ENCODE assay signal across 37 cellular contexts in the genomic region with DNA sequence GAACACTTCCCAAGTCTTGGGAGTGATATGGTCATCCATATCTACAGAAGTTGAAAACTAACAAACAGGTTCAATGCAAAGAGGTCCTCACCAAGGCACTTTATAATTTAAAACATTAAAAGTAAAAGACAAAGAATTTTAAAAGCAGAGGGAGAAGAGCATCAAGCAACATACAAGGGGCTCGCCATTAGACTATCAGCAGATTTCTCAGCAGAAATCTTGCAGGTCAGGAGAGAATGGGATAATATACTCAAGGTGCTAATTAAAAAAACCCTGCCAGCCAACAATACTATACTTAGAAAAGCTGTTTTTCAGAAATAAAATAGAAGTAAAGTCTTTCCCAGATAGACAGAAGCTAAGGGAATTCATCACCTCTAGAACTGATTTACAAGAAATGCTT.
DNase-seq lines count a peak whose midpoint lies in the region; ATAC-seq, FAIRE-seq and TF ChIP-seq lines count a peak whose summit lies in the region.
"Had no signal": no experiment of that assay in that cellular context is flagged by ENCODE, and none has a peak within 500 bp of the region (broad histone marks: within the 10 kb centered on the region; RNA-seq: fewer than 3 reads in every experiment).

No MANE protein-coding gene starts in this region.

- peaks cover 11% of the 10 kb centered on the region for H3K36me3 Mint-ChIP-seq in chondrocyte (ENCODE audit: low read depth)
- H3K36me3 Mint-ChIP-seq: CD14-positive monocyte had no signal

- no peaks in the 10 kb centered on the region for H4K20me1 ChIP-seq in HCT116 (ENCODE audit: insufficient read depth)
- H4K20me1 ChIP-seq in GM12878 (ENCODE audit: control insufficient read depth, insufficient read depth): no peaks in the 10 kb centered on the region
- no peaks in the 10 kb centered on the region for H4K20me1 ChIP-seq in K562 (replicated peaks; ENCODE audit: control insufficient read depth, insufficient read depth, low read length)
- H4K20me1 ChIP-seq: BLaER1; BLaER1 treated with 17β-estradiol and CSF1 and Interleukin-3, amounts not matched to agents 10 nM and 100 nM had no signal

- H3K4me2 ChIP-seq in HCT116 (ENCODE audit: low read length) (no peak overlapping the region), GM12878 (ENCODE audit: control insufficient read depth, insufficient read depth) (no peak overlapping the region), K562 (ENCODE audit: insufficient read depth, low read length) (no peak overlapping the region)
- H3K4me2 ChIP-seq: A549; BLaER1; BLaER1 treated with 17β-estradiol and CSF1 and Interleukin-3, amounts not matched to agents 10 nM and 100 nM had no signal

- H3K27me3 Mint-ChIP-seq in chondrocyte (ENCODE audit: low read depth): no peaks in the 10 kb centered on the region
- H3K27me3 Mint-ChIP-seq: B cell; CD4-positive, alpha-beta memory T cell; CD4-positive, alpha-beta T cell; CD4-positive, CD25-positive, alpha-beta regulatory T cell; CD8-positive, alpha-beta memory T cell had no signal

- TF ChIP-seq RAD21 in HCT116 (IDR thresholded peaks at IDR 0.05; ENCODE audit: low read depth): no peak
- no peak for TF ChIP-seq RAD21 in GM12878 (IDR thresholded peaks at IDR 0.05; ENCODE audit: insufficient read depth, low read depth, low read length)
- no peak for TF ChIP-seq RAD21 in K562 (CRISPR knock-in tag; conservative IDR thresholded peaks at IDR 0.05 in 1 of 2, IDR thresholded peaks at IDR 0.05 in 1 of 2)

- no peaks in the 10 kb centered on the region; a peak in 1 of 4 replicates for H3K36me3 ChIP-seq in HCT116 (ENCODE audit: control insufficient read depth in 1 of 2, insufficient read depth in 2 of 2, low read length in 2 of 2)
- peaks cover 3 to 6% of the 10 kb centered on the region in 2 experiments; a peak in 1 of 3 replicates for H3K36me3 ChIP-seq in HEK293 (ENCODE audit: control insufficient read depth in 2 of 2, insufficient read depth in 1 of 2, low read length in 2 of 2)
- H3K36me3 ChIP-seq in GM12878 (ENCODE audit: control insufficient read depth in 2 of 2, insufficient read depth in 2 of 2, low read length in 1 of 2): no peaks in the 10 kb centered on the region
- peaks cover 2% of the 10 kb centered on the region; the same call in 1 of the 3 replicates for H3K36me3 ChIP-seq in K562 (ENCODE audit: control insufficient read depth, insufficient read depth, low read length)
- H3K36me3 ChIP-seq: BLaER1; BLaER1 treated with 17β-estradiol and CSF1 and Interleukin-3, amounts not matched to agents 10 nM and 100 nM had no signal

- H3K9me3 Mint-ChIP-seq in chondrocyte (ENCODE audit: low read depth): peaks cover 13% of the 10 kb centered on the region
- H3K9me3 Mint-ChIP-seq: CD4-positive, alpha-beta T cell had no signal

- H2AFZ ChIP-seq in HCT116 (ENCODE audit: low read depth, low read length, poor library complexity, severe bottlenecking) (no peak overlapping the region), GM12878 (ENCODE audit: control insufficient read depth, low read depth, low read length) (no peak overlapping the region), K562 (ENCODE audit: low read depth, low read length) (no peak overlapping the region)

- DNase-seq in HCT116 (ENCODE audit: low read depth, low spot score): no peak
- no peak for DNase-seq in GM12878 (ENCODE audit: low read depth, low spot score)
- DNase-seq in K562 (ENCODE audit: extremely low read depth in 1 of 4, low spot score in 3 of 4): no peak
- DNase-seq in GM12891 (ENCODE audit: insufficient read length, low spot score): no peak
- no peak for DNase-seq in SK-N-DZ (ENCODE audit: low spot score)
- DNase-seq in stimulated activated naive CD4-positive, alpha-beta T cell treated with Interleukin-2 at 50 U/mL for 16 hours (lab: John Stamatoyannopoulos, UW): no peak
- no peak for DNase-seq in chondrocyte (ENCODE audit: low spot score)
- DNase-seq: 8988T; ACHN; AML-193; BE2C; C1 segment of cervical spinal cord; Caco-2; Calu3; CD4-positive, alpha-beta memory T cell; CD4-positive, alpha-beta T cell; CD4-positive, CD25-positive, alpha-beta regulatory T cell; CD8-positive, alpha-beta memory T cell; CD8-positive, alpha-beta T cell; COR-L47; DMS 273 treated with DMSO at 0.1 percent for 48 hours; DMS153; DMS53; DMS79; DMS79 treated with DMSO at 0.1 percent for 48 hours; DND-41; EL had no signal

- no peaks in the 10 kb centered on the region for H3K9me2 ChIP-seq in HCT116 (ENCODE audit: insufficient read depth)

- no peak for ATAC-seq in HCT116
- no peak for ATAC-seq in GM12878
- no peak for ATAC-seq in K562
- ATAC-seq: A549; CD8-positive, alpha-beta T cell had no signal

- no peak overlapping the region for H3K27ac Mint-ChIP-seq in chondrocyte (ENCODE audit: unreplicated experiment)
- H3K27ac Mint-ChIP-seq: B cell; CD4-positive, alpha-beta memory T cell; CD4-positive, alpha-beta T cell; CD4-positive, CD25-positive, alpha-beta regulatory T cell; CD8-positive, alpha-beta memory T cell; CD8-positive, alpha-beta T cell had no signal

- no peak for TF ChIP-seq EP300 in GM12878 (IDR thresholded peaks at IDR 0.05; ENCODE audit: borderline replicate concordance in 1 of 2, control insufficient read depth in 1 of 2, low read depth in 2 of 2, low read length in 2 of 2)
- no peak for TF ChIP-seq EP300 in K562 (IDR thresholded peaks at IDR 0.05; ENCODE audit: low read length)

- SMC1A ChIA-PET in GM12878 (lab: Charles Lee; ENCODE audit: uncharacterized antibody, unreplicated experiment): interaction anchor here (1.1 to 6.0 kb wide), 5 partner anchors 9 to 569 kb away, joined by 3 to 53 read pairs (median 3); partner anchors contain the start of gene CBR4

- in situ Hi-C loops in GM12878 (cut with MboI) (no loop called here), K562 (cut with MboI) (loop anchor here (25.0 kb wide), 1 partner anchor 479 kb away; the partner anchor contains the start of gene CBR4)

- 100% methylated on average over 1 of the region's 1 CpG for WGBS in GM12878 (ENCODE audit: insufficient coverage, insufficient replicate concordance, low lambda C conversion rate, missing lambda C conversion rate)
- 80% methylated on average over 1 of the region's 1 CpG for WGBS in K562 (ENCODE audit: insufficient coverage, low coverage, missing lambda C conversion rate)

- intact Hi-C loops in HCT116 (cut with micrococcal nuclease): no loop called here
- intact Hi-C loops in GM12878 (cut with micrococcal nuclease; ENCODE audit: unreplicated experiment): loop anchor here (5.0 kb wide), 1 partner anchor 1304 kb away; no protein-coding TSS in a partner anchor
- intact Hi-C loops in K562 (cut with micrococcal nuclease): no loop called here

- H3K27ac ChIP-seq in HCT116 (ENCODE audit: low read depth, low read length): no peak overlapping the region
- H3K27ac ChIP-seq in HEK293 (ENCODE audit: extremely low read depth, low read depth, low read length): no peak overlapping the region
- H3K27ac ChIP-seq in GM12878 (ENCODE audit: control insufficient read depth, insufficient read depth): no peak overlapping the region
- no peak overlapping the region for H3K27ac ChIP-seq in K562 (ENCODE audit: extremely low read depth, low read depth, low read length)
- H3K27ac ChIP-seq: 22Rv1; A549; BLaER1; BLaER1 treated with 17β-estradiol and CSF1 and Interleukin-3, amounts not matched to agents 10 nM and 100 nM; C4-2B had no signal

- H3K9ac ChIP-seq in HCT116 (ENCODE audit: low read length): no peak overlapping the region
- no peak overlapping the region for H3K9ac ChIP-seq in GM12878 (ENCODE audit: control insufficient read depth, insufficient read depth, low read length)
- H3K9ac ChIP-seq in K562 (ENCODE audit: insufficient read depth in 1 of 2, low read depth in 2 of 2, low read length in 2 of 2): no peak overlapping the region
- H3K9ac ChIP-seq: BLaER1; BLaER1 treated with 17β-estradiol and CSF1 and Interleukin-3, amounts not matched to agents 10 nM and 100 nM had no signal

- TF ChIP-seq CTCF in HCT116 (IDR thresholded peaks at IDR 0.05 in 2 of 3, conservative IDR thresholded peaks at IDR 0.05 in 1 of 3; ENCODE audit: borderline replicate concordance in 1 of 3, insufficient read depth in 1 of 3, low read depth in 2 of 3, low read length in 2 of 3): no peak
- no peak for TF ChIP-seq CTCF in HEK293 (tag by site-specific recombination; IDR thresholded peaks at IDR 0.05)
- no peak for TF ChIP-seq CTCF in GM12878 (IDR thresholded peaks at IDR 0.05 in 2 of 3, conservative IDR thresholded peaks at IDR 0.05 in 1 of 3; ENCODE audit: control insufficient read depth in 2 of 3, extremely low read depth in 1 of 3, insufficient read depth in 1 of 3, low read depth in 3 of 3, low read length in 3 of 3)
- no peak for TF ChIP-seq CTCF in K562 (IDR thresholded peaks at IDR 0.05 in 2 of 3, conservative IDR thresholded peaks at IDR 0.05 in 1 of 3; ENCODE audit: insufficient read depth in 2 of 3, low read depth in 1 of 3, low read length in 3 of 3)
- TF ChIP-seq CTCF in chondrocyte (IDR thresholded peaks at IDR 0.05): no peak

- H3K27me3 ChIP-seq in HCT116 (ENCODE audit: insufficient read depth, low read length): no peaks in the 10 kb centered on the region
- no peaks in the 10 kb centered on the region for H3K27me3 ChIP-seq in GM12878 (replicated peaks in 1 of 2; ENCODE audit: control insufficient read depth in 2 of 2, insufficient read depth in 2 of 2, low read length in 1 of 2)
- H3K27me3 ChIP-seq in K562 (ENCODE audit: control insufficient read depth in 2 of 2, insufficient read depth in 2 of 2, low read length in 2 of 2): no peaks in the 10 kb centered on the region
- H3K27me3 ChIP-seq: BE2C; BLaER1; BLaER1 treated with 17β-estradiol and CSF1 and Interleukin-3, amounts not matched to agents 10 nM and 100 nM had no signal

- no peaks in the 10 kb centered on the region for H3K9me1 ChIP-seq in K562 (ENCODE audit: control insufficient read depth, insufficient read depth, low read length)

- H3K79me2 ChIP-seq in HCT116 (ENCODE audit: insufficient read depth, low read length): no peaks in the 10 kb centered on the region
- H3K79me2 ChIP-seq in GM12878 (ENCODE audit: control insufficient read depth, insufficient read depth, low read length): no peaks in the 10 kb centered on the region
- H3K79me2 ChIP-seq in K562 (ENCODE audit: control insufficient read depth, insufficient read depth, low read length): no peaks in the 10 kb centered on the region

- BruUV-seq in HCT116 (replicated peaks; lab: Mats Ljungman, UMichigan) (no TSS peak), GM12878 (replicated peaks; lab: Mats Ljungman, UMichigan) (no TSS peak), K562 (replicated peaks; lab: Mats Ljungman, UMichigan) (no TSS peak)

- TF ChIP-seq POLR2A in HCT116 (IDR thresholded peaks at IDR 0.05; ENCODE audit: borderline replicate concordance, extremely low read depth, insufficient read depth, insufficient read length): no peak
- no peak for TF ChIP-seq POLR2A in GM12878 (IDR thresholded peaks at IDR 0.05; ENCODE audit: low read depth, low read length)
- no peak for TF ChIP-seq POLR2A in K562 (conservative IDR thresholded peaks at IDR 0.05)
- no peak for TF ChIP-seq POLR2A in GM12891 (IDR thresholded peaks at IDR 0.05; ENCODE audit: low read depth, low read length)

- H3K4me3 ChIP-seq in HCT116 (replicated peaks in 1 of 2; ENCODE audit: low read depth in 1 of 2, low read length in 2 of 2) (no peak overlapping the region), HEK293 (ENCODE audit: low read depth, low read length) (no peak overlapping the region), GM12878 (no peak overlapping the region), K562 (no peak overlapping the region)
- H3K4me3 ChIP-seq: A549; BLaER1; BLaER1 treated with 17β-estradiol and CSF1 and Interleukin-3, amounts not matched to agents 10 nM and 100 nM had no signal

- CTCF ChIA-PET in HCT116 (lab: Charles Lee): interaction anchor here (1.2 to 1.4 kb wide), 2 partner anchors 568 to 638 kb away, joined by 4 read pairs; no protein-coding TSS in a partner anchor
- CTCF ChIA-PET in HEK293 (lab: Yijun Ruan, JAX): interaction anchor here (0.6 to 1.7 kb wide), 3 partner anchors 75 to 568 kb away, joined by 4 to 7 read pairs (median 4); no protein-coding TSS in a partner anchor
- CTCF ChIA-PET in GM12878 (lab: Yijun Ruan, JAX): interaction anchor here (0.5 to 5.6 kb wide), 4 partner anchors 128 to 568 kb away, joined by 3 to 60 read pairs (median 4); no protein-coding TSS in a partner anchor
- CTCF ChIA-PET in K562 (lab: Yijun Ruan, JAX; ENCODE audit: low intra/inter-chr PET ratio): no interaction called here

- FAIRE-seq in GM12878 (lab: Jason Lieb, UNC) (no peak), K562 (lab: Jason Lieb, UNC) (no peak), GM12891 (lab: Jason Lieb, UNC) (no peak)
- FAIRE-seq: A204.1, A549, D721Med had no signal

- RAD21 ChIA-PET in HCT116 (lab: Charles Lee; ENCODE audit: low non-redundant PET in 1 of 2, low total read pairs in 2 of 2, uncharacterized antibody in 2 of 2, unreplicated experiment in 2 of 2) (interaction anchor here in 1 of 2 experiments (0.6 kb wide), 1 partner anchor 570 kb away, joined by 3 read pairs; no protein-coding TSS in a partner anchor), GM12878 (lab: Charles Lee; ENCODE audit: unreplicated experiment) (interaction anchor here (2.1 kb wide), 1 partner anchor 568 kb away, joined by 7 read pairs; no protein-coding TSS in a partner anchor)

- H3K4me1 ChIP-seq in HCT116 (ENCODE audit: control insufficient read depth in 1 of 2, insufficient read depth in 2 of 2, low read length in 2 of 2) (no peaks in the 10 kb centered on the region), HEK293 (ENCODE audit: control insufficient read depth, insufficient read depth, low read length) (no peaks in the 10 kb centered on the region), GM12878 (ENCODE audit: control insufficient read depth, insufficient read depth, low read length) (no peaks in the 10 kb centered on the region), K562 (replicated peaks in 1 of 2; ENCODE audit: control insufficient read depth in 2 of 2, insufficient read depth in 2 of 2, low read length in 2 of 2) (no peaks in the 10 kb centered on the region)
- H3K4me1 ChIP-seq: A549, BE2C, BLaER1, Caco-2 had no signal

- H3K4me1 Mint-ChIP-seq in chondrocyte (ENCODE audit: low read depth): peaks cover 10% of the 10 kb centered on the region
- H3K4me1 Mint-ChIP-seq: B cell had no signal

- POLR2A ChIA-PET in HCT116 (lab: Charles Lee) (no interaction called here), HEK293 (lab: Yijun Ruan, JAX) (no interaction called here), GM12878 (lab: Charles Lee) (no interaction called here), K562 (lab: Yijun Ruan, JAX) (no interaction called here)

- no peaks in the 10 kb centered on the region for H3K9me3 ChIP-seq in HCT116 (ENCODE audit: control insufficient read depth in 1 of 2, insufficient read depth in 1 of 2, low read depth in 1 of 2, low read length in 2 of 2)
- no peaks in the 10 kb centered on the region for H3K9me3 ChIP-seq in HEK293 (ENCODE audit: control insufficient read depth, insufficient read depth, low read depth, low read length)
- no peaks in the 10 kb centered on the region; the same call in 1 of the 3 replicates for H3K9me3 ChIP-seq in GM12878 (replicated peaks; ENCODE audit: control insufficient read depth, insufficient read depth, low read length)
- no peaks in the 10 kb centered on the region for H3K9me3 ChIP-seq in K562 (replicated peaks; ENCODE audit: control insufficient read depth, insufficient read depth, low read depth, low read length)
- H3K9me3 ChIP-seq: A549; BE2C; BLaER1; BLaER1 treated with 17β-estradiol and CSF1 and Interleukin-3, amounts not matched to agents 10 nM and 100 nM had no signal

- H3K4me3 Mint-ChIP-seq in chondrocyte (ENCODE audit: unreplicated experiment): no peak overlapping the region
- H3K4me3 Mint-ChIP-seq: B cell; CD14-positive monocyte; CD4-positive, alpha-beta memory T cell; CD4-positive, alpha-beta T cell; CD4-positive, CD25-positive, alpha-beta regulatory T cell; CD8-positive, alpha-beta memory T cell; CD8-positive, alpha-beta T cell had no signal
